ENCODE assay signal across 1 cellular context in the genomic region with DNA sequence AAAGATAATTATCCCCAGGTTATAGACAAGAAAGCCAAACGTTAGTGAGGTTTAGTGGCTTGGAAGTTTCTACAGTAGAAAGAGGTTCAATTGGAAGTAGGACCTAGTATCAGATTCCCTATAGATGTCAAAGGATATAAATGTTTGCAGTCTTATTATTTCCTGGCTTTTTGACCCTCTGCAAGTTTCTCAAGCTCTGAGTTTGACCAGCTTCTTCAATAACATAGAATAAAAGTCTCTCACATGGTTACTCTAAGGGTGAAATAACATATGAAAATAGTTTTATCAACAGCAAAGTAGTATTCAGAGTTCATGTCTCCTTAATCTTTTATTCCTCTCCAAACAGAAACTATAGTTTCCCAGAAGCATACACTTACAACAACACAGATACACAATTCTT.
TF ChIP-seq lines count a peak whose summit lies in the region.

No MANE protein-coding gene starts in this region.

TF ChIP-seq in endothelial cell of umbilical vein, 7 proteins besides CTCF, POLR2A, EP300 and RAD21:
- TF ChIP-seq, protein P1, sequence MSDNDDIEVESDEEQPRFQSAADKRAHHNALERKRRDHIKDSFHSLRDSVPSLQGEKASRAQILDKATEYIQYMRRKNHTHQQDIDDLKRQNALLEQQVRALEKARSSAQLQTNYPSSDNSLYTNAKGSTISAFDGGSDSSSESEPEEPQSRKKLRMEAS (IDR thresholded peaks at IDR 0.05; ENCODE audit: insufficient read depth, insufficient read length) = no peak
- TF ChIP-seq MYC (IDR thresholded peaks at IDR 0.05; ENCODE audit: low read depth, low read length) (no peak), POLR2AphosphoS5 (IDR thresholded peaks at IDR 0.05; ENCODE audit: insufficient read depth, low read depth, low read length) (no peak), FOS (IDR thresholded peaks at IDR 0.05; ENCODE audit: borderline replicate concordance, insufficient read depth, low read length) (no peak), GATA2 (IDR thresholded peaks at IDR 0.05; ENCODE audit: insufficient read depth, insufficient read length, low read depth, low read length) (no peak), EZH2 (IDR thresholded peaks at IDR 0.05; ENCODE audit: borderline replicate concordance, low read depth, low read length, severe bottlenecking) (no peak), JUN (IDR thresholded peaks at IDR 0.05; ENCODE audit: borderline replicate concordance, insufficient read depth, insufficient read length, low read depth) (no peak)
TF ChIP-seq in endothelial cell of umbilical vein: peak in this region for 0.
